In the genomic region with DNA sequence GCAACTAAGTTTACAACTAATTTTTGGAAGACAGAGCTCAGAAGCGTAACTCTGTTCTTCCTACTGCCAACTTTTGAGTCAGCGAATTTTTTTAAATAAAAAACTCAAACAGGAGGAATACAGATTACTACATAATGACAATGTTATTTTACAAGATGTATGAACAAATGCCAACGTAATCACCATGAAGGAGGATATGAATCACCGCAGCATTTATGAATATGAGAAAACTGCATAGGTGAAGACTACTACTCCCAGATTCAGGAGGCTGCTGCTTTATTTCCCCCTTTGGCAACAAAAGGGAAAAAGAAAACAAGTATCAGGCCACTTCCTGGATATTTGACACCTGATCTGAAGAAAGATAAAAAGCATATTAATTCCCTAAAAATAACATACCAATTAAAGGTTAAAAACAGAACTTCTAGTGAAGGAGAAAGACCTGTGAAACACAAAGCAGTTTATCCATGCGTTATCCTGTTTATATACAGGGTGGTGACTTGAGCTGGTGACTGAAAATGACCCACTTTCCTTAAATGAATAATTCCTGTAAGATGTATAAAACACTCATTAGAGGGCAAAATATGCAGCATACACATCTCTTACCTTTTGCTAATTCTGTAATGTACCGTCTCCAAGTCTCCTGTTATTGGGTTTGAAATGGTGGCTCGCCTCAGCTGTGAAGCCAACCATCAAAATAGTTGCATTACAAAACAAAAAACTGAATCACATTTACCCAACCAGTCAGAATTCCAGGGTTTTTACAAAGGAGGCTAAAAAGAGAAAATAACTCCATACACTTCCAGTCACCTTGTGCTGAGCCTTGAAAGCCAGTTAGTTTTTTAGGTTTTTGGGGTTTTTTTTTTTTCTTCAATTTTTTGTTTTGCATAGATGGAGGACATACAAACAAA, we compare ENCODE assay signal across 10 cellular contexts. TPM values are rescaled to one million over a fixed set of nuclear protein-coding genes. Genes with fewer than 3 reads are reported as not detected.
DNase-seq lines count a peak whose midpoint lies in the region; ATAC-seq and TF ChIP-seq lines count a peak whose summit lies in the region.
"Had no signal": no experiment of that assay in that cellular context is flagged by ENCODE, and none has a peak within 500 bp of the region (broad histone marks: within the 10 kb centered on the region; RNA-seq: fewer than 3 reads in every experiment).

No MANE protein-coding gene starts in this region.

- H3K4me2 ChIP-seq in parathyroid adenoma (ENCODE audit: low read length), result peak overlapping the region; percentile 44

- peaks cover 3% of the 10 kb centered on the region for H3K36me3 ChIP-seq in parathyroid adenoma (ENCODE audit: control insufficient read depth, insufficient read depth, low read length)
- H3K36me3 ChIP-seq in lower lobe of right lung, result peaks cover 76% of the 10 kb centered on the region
- H3K36me3 ChIP-seq in mucosa of descending colon (ENCODE audit: low read depth), result no peaks in the 10 kb centered on the region

- no peak for TF ChIP-seq CTCF in RWPE1 (conservative IDR thresholded peaks at IDR 0.05; ENCODE audit: low read depth)
- TF ChIP-seq CTCF in parathyroid adenoma (IDR thresholded peaks at IDR 0.05), result no peak
- no peak for TF ChIP-seq CTCF in lower lobe of right lung (IDR thresholded peaks at IDR 0.05)
- no peak for TF ChIP-seq CTCF in mucosa of descending colon (IDR thresholded peaks at IDR 0.05)

- intact Hi-C loops in lower lobe of right lung (cut with DNase I), result no loop called here
- intact Hi-C loops in mucosa of descending colon (cut with DNase I, micrococcal nuclease), result no loop called here

- DNase-seq in Daoy (ENCODE audit: low read depth), result peak; percentile 48
- peak; percentile 72 for DNase-seq in RWPE1 (ENCODE audit: low spot score)
- DNase-seq in fibroblast of peridontal ligament (ENCODE audit: extremely low read depth), result peak; percentile 96
- no peak for DNase-seq in lower lobe of right lung
- DNase-seq in NCI-H345 (lab: John Stamatoyannopoulos, UW), result no peak
- no peak for DNase-seq in NOMO-1 (lab: John Stamatoyannopoulos, UW; ENCODE audit: unreplicated experiment in 2 of 2)
- no peak for DNase-seq in mucosa of descending colon
- DNase-seq: activated CD4-positive, alpha-beta T cell treated with anti-CD3 and anti-CD28 coated beads, Interleukin-2, amount 50 U/mL, for 1 hour had no signal

- no peak overlapping the region for H3K27ac ChIP-seq in RWPE1
- peak overlapping the region; percentile 26 for H3K27ac ChIP-seq in parathyroid adenoma
- H3K27ac ChIP-seq in lower lobe of right lung, result no peak overlapping the region

- no peak overlapping the region for H3K9ac ChIP-seq in parathyroid adenoma

- CTCF ChIA-PET in RWPE1 (lab: Yijun Ruan, JAX), result interaction anchor here (0.6 kb wide), 2 partner anchors 127 to 784 kb away, joined by 3 to 5 read pairs; no protein-coding TSS in a partner anchor

- H3K9me3 ChIP-seq in parathyroid adenoma (ENCODE audit: control insufficient read depth, low read length) (no peaks in the 10 kb centered on the region), lower lobe of right lung (no peaks in the 10 kb centered on the region), mucosa of descending colon (no peaks in the 10 kb centered on the region)

- H3K4me3 ChIP-seq in parathyroid adenoma (ENCODE audit: low read depth, low read length) (peak overlapping the region; percentile 48), lower lobe of right lung (no peak overlapping the region), mucosa of descending colon (no peak overlapping the region)

- H3K4me1 ChIP-seq in parathyroid adenoma (peaks cover 15% of the 10 kb centered on the region), lower lobe of right lung (peaks cover 6% of the 10 kb centered on the region), mucosa of descending colon (ENCODE audit: low read depth) (no peaks in the 10 kb centered on the region)

- POLR2A ChIA-PET in RWPE1 (lab: Yijun Ruan, JAX; ENCODE audit: low non-redundant PET), result no interaction called here

- H3K27me3 ChIP-seq in parathyroid adenoma (ENCODE audit: control insufficient read depth, insufficient read depth, low read length), result no peaks in the 10 kb centered on the region
- H3K27me3 ChIP-seq in lower lobe of right lung (ENCODE audit: low read depth), result no peaks in the 10 kb centered on the region

- no peaks in the 10 kb centered on the region for H3K79me2 ChIP-seq in parathyroid adenoma

- peak overlapping the region; percentile 44 for H2AFZ ChIP-seq in parathyroid adenoma

- ATAC-seq in lower lobe of right lung (no peak), mucosa of descending colon (no peak)
- ATAC-seq: HCT116 had no signal

RNA-seq across cellular contexts. Expression of a gene that starts 52.0 kb away (rescaled TPM):
- 56.9 and 58.9 TPM in 2 replicates for total RNA-seq in Daoy (2014; rRNA removed; shearing (Covaris generic))
- total RNA-seq in lower lobe of right lung, result 59.9 TPM
- 10 to 100 TPM; 21.0 to 26.1 (median 26.0) TPM for total RNA-seq in mucosa of descending colon

Comparison
In these comparisons a context has a peak if more than half of its experiments do, and no peak if none do; other contexts are left out.
1. DNase-seq: peak in Daoy (single experiment), RWPE1 (single experiment) and fibroblast of peridontal ligament (single experiment); none in lower lobe of right lung (single experiment), NCI-H345 (single experiment), NOMO-1 (0 of 2) and mucosa of descending colon (0 of 3).